In the genomic region with DNA sequence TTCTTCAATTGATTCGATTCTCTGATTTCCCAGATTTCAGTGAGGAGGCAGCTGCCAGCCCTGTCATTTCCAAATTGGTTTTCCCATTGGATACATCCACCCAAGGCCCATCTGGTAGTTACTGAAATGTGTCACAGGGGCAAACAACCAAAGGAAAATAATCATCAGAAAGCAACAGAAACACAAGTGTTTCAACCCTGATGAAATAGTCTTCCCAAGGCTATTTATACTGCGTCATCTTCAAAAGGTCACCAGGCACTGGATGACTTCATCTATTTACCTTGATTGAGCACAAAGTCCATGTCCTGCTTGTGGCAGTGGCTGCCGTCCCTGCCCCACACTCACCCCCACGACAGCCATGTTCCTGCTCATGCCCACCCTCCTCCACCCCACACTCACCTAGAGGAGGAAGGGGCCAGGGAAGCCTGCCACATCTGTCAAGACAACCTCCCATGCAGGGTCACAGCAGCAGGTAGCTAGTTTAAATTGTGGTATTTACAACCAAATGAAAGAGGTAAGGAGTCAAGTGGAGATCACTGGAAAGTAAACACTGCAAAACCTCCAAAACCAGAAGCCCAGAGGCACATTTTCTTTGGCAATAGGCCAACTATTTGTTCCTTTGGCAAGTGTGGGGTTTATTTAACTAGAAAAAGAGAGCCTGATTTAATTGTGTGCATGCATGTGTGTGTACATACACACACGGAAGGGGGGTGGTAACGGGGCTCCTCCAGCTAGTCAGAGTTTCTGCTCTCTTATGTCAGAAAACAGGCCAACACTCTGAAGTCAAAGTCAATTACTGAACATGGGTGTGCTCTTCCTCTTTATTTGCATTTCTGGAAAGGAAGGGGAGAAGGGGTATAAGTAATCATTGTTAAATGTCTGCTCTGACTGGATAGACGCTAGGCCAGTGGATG, we compare ENCODE assay signal across 1 cellular context.
TF ChIP-seq lines count a peak whose summit lies in the region.

No MANE protein-coding gene starts in this region.

TF ChIP-seq in HepG2, 621 proteins besides CTCF, POLR2A, EP300 and RAD21 (continued from another document and continues in another):
- TF ChIP-seq ZNF281 (CRISPR knock-in tag; IDR thresholded peaks at IDR 0.05; ENCODE audit: borderline replicate concordance) = peak; percentile 85
- peak; percentile 78 for TF ChIP-seq ATF1 (CRISPR knock-in tag; IDR thresholded peaks at IDR 0.05)
- TF ChIP-seq ZNF12 (CRISPR knock-in tag; IDR thresholded peaks at IDR 0.05) = no peak; the same call in 1 of the 2 replicates
- TF ChIP-seq ZNF382 (CRISPR knock-in tag; IDR thresholded peaks at IDR 0.05; ENCODE audit: borderline replicate concordance) = no peak
- TF ChIP-seq ZNF670 (CRISPR knock-in tag; IDR thresholded peaks at IDR 0.05; ENCODE audit: borderline replicate concordance) = peak; percentile 42; the same call in 1 of the 2 replicates
- TF ChIP-seq, protein P1, sequence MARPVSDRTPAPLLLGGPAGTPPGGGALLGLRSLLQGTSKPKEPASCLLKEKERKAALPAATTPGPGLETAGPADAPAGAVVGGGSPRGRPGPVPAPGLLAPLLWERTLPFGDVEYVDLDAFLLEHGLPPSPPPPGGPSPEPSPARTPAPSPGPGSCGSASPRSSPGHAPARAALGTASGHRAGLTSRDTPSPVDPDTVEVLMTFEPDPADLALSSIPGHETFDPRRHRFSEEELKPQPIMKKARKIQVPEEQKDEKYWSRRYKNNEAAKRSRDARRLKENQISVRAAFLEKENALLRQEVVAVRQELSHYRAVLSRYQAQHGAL (CRISPR knock-in tag; IDR thresholded peaks at IDR 0.05; ENCODE audit: not compliant biosample characterization) = no peak
- peak; percentile 52; the same call in 1 of the 2 replicates for TF ChIP-seq ZSCAN21 (CRISPR knock-in tag; IDR thresholded peaks at IDR 0.05; ENCODE audit: borderline replicate concordance)
- TF ChIP-seq AKAP8 (CRISPR knock-in tag; IDR thresholded peaks at IDR 0.05) = no peak
- peak; percentile 94 for TF ChIP-seq AHDC1 (CRISPR knock-in tag; IDR thresholded peaks at IDR 0.05; ENCODE audit: borderline replicate concordance)
- TF ChIP-seq ELK4 (CRISPR knock-in tag; IDR thresholded peaks at IDR 0.05; ENCODE audit: borderline replicate concordance) = no peak
- peak; percentile 45; the same call in 1 of the 2 replicates for TF ChIP-seq NFE2L2 (IDR thresholded peaks at IDR 0.05; ENCODE audit: low read length)
- no peak for TF ChIP-seq SRSF1 (optimal IDR thresholded peaks at IDR 0.05; ENCODE audit: low read depth, low read length)
- peak; percentile 39; the same call in 1 of the 2 replicates for TF ChIP-seq SPEN (CRISPR knock-in tag; IDR thresholded peaks at IDR 0.05; ENCODE audit: low read depth)
- TF ChIP-seq ZZZ3 (CRISPR knock-in tag; IDR thresholded peaks at IDR 0.05; ENCODE audit: borderline replicate concordance) = no peak
- no peak for TF ChIP-seq ZNF496 (CRISPR knock-in tag; IDR thresholded peaks at IDR 0.05; ENCODE audit: insufficient replicate concordance)
- peak; percentile 87 for TF ChIP-seq YY1 (IDR thresholded peaks at IDR 0.05; ENCODE audit: insufficient read depth, insufficient replicate concordance, low read depth, low read length)
- no peak for TF ChIP-seq ZKSCAN5 (CRISPR knock-in tag; IDR thresholded peaks at IDR 0.05)
- TF ChIP-seq ARID4A (CRISPR knock-in tag; IDR thresholded peaks at IDR 0.05; ENCODE audit: borderline replicate concordance) = peak; percentile 63; the same call in 1 of the 2 replicates
- TF ChIP-seq SUZ12 (IDR thresholded peaks at IDR 0.05; ENCODE audit: low read depth, low read length) = no peak
- 0 out of 2 replicates have a peak, but pooled peaks have one; percentile 7 for TF ChIP-seq BHLHE40 (IDR thresholded peaks at IDR 0.05; ENCODE audit: low read length)
- TF ChIP-seq ZBTB42 (CRISPR knock-in tag; IDR thresholded peaks at IDR 0.05) = peak; percentile 83; the same call in 1 of the 2 replicates
- TF ChIP-seq DPF2 (CRISPR knock-in tag; IDR thresholded peaks at IDR 0.05; ENCODE audit: borderline replicate concordance, low read depth) = peak; percentile 86; the same call in 1 of the 2 replicates
- TF ChIP-seq, protein P2, sequence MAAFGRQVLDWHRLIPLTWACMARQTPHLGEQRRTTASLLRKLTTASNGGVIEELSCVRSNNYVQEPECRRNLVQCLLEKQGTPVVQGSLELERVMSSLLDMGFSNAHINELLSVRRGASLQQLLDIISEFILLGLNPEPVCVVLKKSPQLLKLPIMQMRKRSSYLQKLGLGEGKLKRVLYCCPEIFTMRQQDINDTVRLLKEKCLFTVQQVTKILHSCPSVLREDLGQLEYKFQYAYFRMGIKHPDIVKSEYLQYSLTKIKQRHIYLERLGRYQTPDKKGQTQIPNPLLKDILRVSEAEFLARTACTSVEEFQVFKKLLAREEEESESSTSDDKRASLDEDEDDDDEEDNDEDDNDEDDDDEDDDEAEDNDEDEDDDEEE (CRISPR knock-in tag; IDR thresholded peaks at IDR 0.05) = peak; percentile 34; the same call in 1 of the 2 replicates
- TF ChIP-seq NKX3-1 (CRISPR knock-in tag; IDR thresholded peaks at IDR 0.05) = no peak; the same call in 1 of the 2 replicates
- no peak for TF ChIP-seq SYNCRIP (IDR thresholded peaks at IDR 0.05; ENCODE audit: insufficient read depth, low read depth, low read length)
- TF ChIP-seq ZNF737 (CRISPR knock-in tag; IDR thresholded peaks at IDR 0.05; ENCODE audit: borderline replicate concordance) = no peak
- TF ChIP-seq TAF15 (IDR thresholded peaks at IDR 0.05; ENCODE audit: low read depth, low read length, poor library complexity, severe bottlenecking) = no peak
- peak; percentile 85; the same call in 1 of the 2 replicates for TF ChIP-seq CHD4 (IDR thresholded peaks at IDR 0.05; ENCODE audit: borderline replicate concordance, low read length)
- no peak for TF ChIP-seq ZXDC (CRISPR knock-in tag; IDR thresholded peaks at IDR 0.05)
- TF ChIP-seq SAP130 (CRISPR knock-in tag; IDR thresholded peaks at IDR 0.05; ENCODE audit: low read depth) = peak; percentile 69
- TF ChIP-seq ZNF841 (CRISPR knock-in tag; IDR thresholded peaks at IDR 0.05; ENCODE audit: borderline replicate concordance) = no peak
- 0 out of 2 replicates have a peak, but pooled peaks have one; percentile 61 for TF ChIP-seq RFXAP (CRISPR knock-in tag; IDR thresholded peaks at IDR 0.05; ENCODE audit: borderline replicate concordance)
- TF ChIP-seq YEATS4 (CRISPR knock-in tag; IDR thresholded peaks at IDR 0.05; ENCODE audit: borderline replicate concordance) = peak; percentile 71
- no peak for TF ChIP-seq WIZ (CRISPR knock-in tag; IDR thresholded peaks at IDR 0.05)
- no peak for TF ChIP-seq REXO4 (CRISPR knock-in tag; IDR thresholded peaks at IDR 0.05; ENCODE audit: borderline replicate concordance)
- peak; percentile 98 for TF ChIP-seq JUND (CRISPR knock-in tag; IDR thresholded peaks at IDR 0.05)
- peak; percentile 97 for TF ChIP-seq ZMYM4 (CRISPR knock-in tag; IDR thresholded peaks at IDR 0.05)
